In genomic region chr2:235597081-235597615, GRCh38 we compare ENCODE assay signal across 32 cellular contexts.
"Had no signal": no experiment of that assay in that cellular context is flagged by ENCODE, and none has a peak within 500 bp of the region (broad histone marks: within the 10 kb centered on the region; RNA-seq: fewer than 3 reads in every experiment).

No MANE protein-coding gene starts in this region.

- H3K4me1 ChIP-seq: ascending aorta had no signal

- H3K4me3 ChIP-seq: ascending aorta, cardiac muscle cell had no signal

- H3K9me3 ChIP-seq: ascending aorta had no signal

- ATAC-seq: activated CD4-positive, alpha-beta T cell treated with anti-CD3 and anti-CD28 coated beads for 36 hours; activated CD4-positive, CD25-positive, alpha-beta regulatory T cell treated with anti-CD3 and anti-CD28 coated beads, Interleukin-2, amount 50 U/mL, for 24 hours; activated CD8-positive, alpha-beta memory T cell treated with anti-CD3 and anti-CD28 coated beads, Interleukin-2, amount 10 ng/mL, durations not matched to agents 7 days and 5 days; activated CD8-positive, alpha-beta T cell treated with anti-CD3 and anti-CD28 coated beads, Interleukin-2, amount 10 ng/mL, durations not matched to agents 7 days and 5 days; activated naive CD8-positive, alpha-beta T cell treated with anti-CD3 and anti-CD28 coated beads, Interleukin-2, amount 50 U/mL, for 24 hours; T-cell had no signal

- DNase-seq: activated CD4-positive, alpha-beta memory T cell treated with anti-CD3 and anti-CD28 coated beads, Interleukin-2, amount 10 ng/mL, durations not matched to agents 7 days and 5 days; activated CD4-positive, alpha-beta T cell treated with anti-CD3 and anti-CD28 coated beads for 1 hour; activated CD4-positive, alpha-beta T cell treated with anti-CD3 and anti-CD28 coated beads for 36 hours; activated CD4-positive, alpha-beta T cell treated with anti-CD3 and anti-CD28 coated beads for 48 hours; activated CD4-positive, alpha-beta T cell treated with anti-CD3 and anti-CD28 coated beads, Interleukin-2, amount 10 ng/mL, durations not matched to agents 7 days and 5 days; activated CD4-positive, alpha-beta T cell treated with anti-CD3 and anti-CD28 coated beads, Interleukin-2, amount 50 U/mL, for 48 hours; activated CD4-positive, CD25-positive, alpha-beta regulatory T cell; activated CD8-positive, alpha-beta memory T cell treated with anti-CD3 and anti-CD28 coated beads for 24 hours; activated CD8-positive, alpha-beta memory T cell treated with anti-CD3 and anti-CD28 coated beads, Interleukin-2, amount 10 ng/mL, durations not matched to agents 7 days and 5 days; activated CD8-positive, alpha-beta memory T cell treated with anti-CD3 and anti-CD28 coated beads, Interleukin-2, amount 50 U/mL, for 48 hours; activated CD8-positive, alpha-beta T cell treated with anti-CD3 and anti-CD28 coated beads, Interleukin-2, amount 10 ng/mL, durations not matched to agents 7 days and 5 days; activated effector memory CD4-positive, alpha-beta T cell treated with Interleukin-2 at 50 U/mL for 16 hours; activated gamma-delta T cell; activated naive CD4-positive, alpha-beta T cell treated with anti-CD3 and anti-CD28 coated beads, Interleukin-2, amount 10 ng/mL, durations not matched to agents 7 days and 5 days; activated naive CD4-positive, alpha-beta T cell treated with Interleukin-2 at 50 U/mL for 16 hours; activated naive CD8-positive, alpha-beta T cell treated with anti-CD3 and anti-CD28 coated beads, Interleukin-2, amount 10 ng/mL, durations not matched to agents 7 days and 5 days; activated naive CD8-positive, alpha-beta T cell treated with anti-CD3 and anti-CD28 coated beads, Interleukin-2, amount 50 U/mL, for 24 hours; activated T-cell treated with anti-CD3 and anti-CD28 coated beads, Interleukin-2, amount 50 U/mL, for 24 hours; activated T-cell treated with anti-CD3 and anti-CD28 coated beads, Interleukin-2, amount 50 U/mL, for 48 hours; amygdala; anterior cingulate cortex; caudate nucleus; cerebellar nuclear complex; T-cell; T-helper 2 cell; T-helper 9 cell had no signal

- H3K27me3 ChIP-seq: ascending aorta, cardiac muscle cell had no signal

- FAIRE-seq: bronchial epithelial cell, TTC549 had no signal

- H3K36me3 ChIP-seq: ascending aorta, cardiac muscle cell had no signal

- H3K27ac ChIP-seq: ascending aorta, cardiac muscle cell, VCaP had no signal
